In the genomic region with DNA sequence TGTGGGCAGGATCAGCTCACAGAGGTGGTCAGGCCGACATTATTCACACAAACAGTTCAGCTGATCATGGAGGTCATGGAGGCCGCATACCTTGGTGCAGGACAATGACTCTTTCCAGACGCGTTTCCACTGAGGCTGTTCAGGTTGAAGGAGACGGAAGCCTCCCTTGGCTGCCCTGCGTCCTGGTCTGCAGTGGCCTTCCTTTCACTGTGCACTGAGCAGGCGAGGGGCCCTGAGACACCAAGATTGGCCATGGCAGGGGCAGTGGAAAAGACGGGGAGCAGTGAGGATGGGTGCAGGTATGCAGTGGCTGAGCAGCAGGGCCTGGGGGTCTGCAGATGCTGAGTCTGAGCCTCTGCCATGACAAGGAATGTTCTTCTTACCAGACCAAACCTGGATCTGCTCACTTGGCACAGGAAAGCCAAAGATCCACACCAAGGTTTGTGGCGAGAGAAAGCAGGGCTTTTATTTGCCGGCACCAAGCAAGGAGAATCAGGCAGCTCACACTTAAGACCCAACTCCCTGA, we compare ENCODE assay signal across 18 cellular contexts.
DNase-seq lines count a peak whose midpoint lies in the region; ATAC-seq, FAIRE-seq and TF ChIP-seq lines count a peak whose summit lies in the region.
"Had no signal": no experiment of that assay in that cellular context is flagged by ENCODE, and none has a peak within 500 bp of the region (broad histone marks: within the 10 kb centered on the region; RNA-seq: fewer than 3 reads in every experiment).

No MANE protein-coding gene starts in this region.

- H4K5ac ChIP-seq in H9 (ENCODE audit: insufficient read length, low read depth, low read length) = no peak overlapping the region
- H4K5ac ChIP-seq in H1 (ENCODE audit: insufficient read length, low read depth, low read length) = no peak overlapping the region

- TF ChIP-seq EP300 in H1 (IDR thresholded peaks at IDR 0.05; ENCODE audit: borderline replicate concordance in 1 of 2, low read depth in 2 of 2, low read length in 2 of 2) = no peak

- no peak overlapping the region for H3T11ph ChIP-seq in H9 (ENCODE audit: low read length)

- H2AFZ ChIP-seq in H9 (ENCODE audit: low read length) = no peak overlapping the region
- H2AFZ ChIP-seq in H1 (ENCODE audit: low read length) = no peak overlapping the region

- CTCF ChIA-PET in activated CD8-positive, alpha-beta memory T cell treated with anti-CD3 and anti-CD28 coated beads, Interleukin-2, amount 10 ng/mL, durations not matched to agents 7 days and 5 days (lab: Charles Lee) = no interaction called here
- CTCF ChIA-PET in H1 (lab: Charles Lee; ENCODE audit: partially characterized antibody) = interaction anchor here (1.0 kb wide), 1 partner anchor 20 kb away, joined by 3 read pairs; no protein-coding TSS in a partner anchor

- no peak overlapping the region for H2BK15ac ChIP-seq in H9 (ENCODE audit: low read depth, low read length)
- 0 out of 2 replicates have a peak overlapping the region, but pooled peaks have one; percentile 37 for H2BK15ac ChIP-seq in H1 (ENCODE audit: low read length)

- no peak for FAIRE-seq in H1 (lab: Jason Lieb, UNC)
- FAIRE-seq: HepG2 had no signal

- H2AK5ac ChIP-seq in H9 (ENCODE audit: insufficient read length, low read length) = no peak overlapping the region
- H2AK5ac ChIP-seq in H1 (ENCODE audit: low read depth, low read length) = no peak overlapping the region

- peak; percentile 7 for DNase-seq in activated CD8-positive, alpha-beta memory T cell treated with anti-CD3 and anti-CD28 coated beads, Interleukin-2, amount 50 U/mL, for 48 hours
- DNase-seq in activated CD8-positive, alpha-beta memory T cell treated with anti-CD3 and anti-CD28 coated beads, Interleukin-2, amount 10 ng/mL, durations not matched to agents 7 days and 5 days = no peak
- DNase-seq in H9 = peak; percentile 9
- DNase-seq in H1 (ENCODE audit: low read depth in 1 of 2, low spot score in 2 of 2) = no peak
- DNase-seq in osteocyte (ENCODE audit: extremely low spot score, unreplicated experiment) = peak; percentile 62
- DNase-seq in HuH-7 (ENCODE audit: low spot score) = no peak
- DNase-seq in NCI-H1694 treated with DMSO at 0.1 percent for 48 hours (lab: John Stamatoyannopoulos, UW) = no peak
- DNase-seq in DMS79 (lab: John Stamatoyannopoulos, UW) = no peak
- DNase-seq: 8988T; CD4-positive, alpha-beta memory T cell; DMS153; DMS79 treated with DMSO at 0.1 percent for 48 hours; GF-D8; GOT3 had no signal

- H3K9me3 ChIP-seq in H9 (ENCODE audit: control insufficient read depth, low read depth, low read length) (peaks cover 8% of the 10 kb centered on the region), H1 (ENCODE audit: insufficient read depth in 2 of 2, low read depth in 1 of 2, low read length in 1 of 2) (peaks cover 4 to 7% of the 10 kb centered on the region in 2 experiments)
- H3K9me3 ChIP-seq: HAP-1 had no signal

- no peak for TF ChIP-seq POLR2A in H1 (IDR thresholded peaks at IDR 0.05; ENCODE audit: control extremely low read depth in 1 of 2, low read depth in 2 of 2, low read length in 2 of 2)

- TF ChIP-seq CTCF in H9 (conservative IDR thresholded peaks at IDR 0.05) = no peak
- no peak for TF ChIP-seq CTCF in H1 (IDR thresholded peaks at IDR 0.05; ENCODE audit: control extremely low read depth in 1 of 3, insufficient read depth in 1 of 3, low read depth in 1 of 3, low read length in 3 of 3)
- TF ChIP-seq CTCF in osteocyte (IDR thresholded peaks at IDR 0.05) = no peak

- no peak overlapping the region for H3K4me3 Mint-ChIP-seq in activated CD8-positive, alpha-beta memory T cell treated with anti-CD3 and anti-CD28 coated beads, Interleukin-2, amount 10 ng/mL, durations not matched to agents 7 days and 5 days
- no peak overlapping the region for H3K4me3 Mint-ChIP-seq in H9
- no peak overlapping the region for H3K4me3 Mint-ChIP-seq in osteocyte (ENCODE audit: unreplicated experiment)
- H3K4me3 Mint-ChIP-seq: CD14-positive monocyte; CD4-positive, alpha-beta memory T cell had no signal

- no peak overlapping the region for H2BK5ac ChIP-seq in H9 (ENCODE audit: insufficient read length, low read length)
- H2BK5ac ChIP-seq in H1 (ENCODE audit: low read depth, low read length) = peak overlapping the region; percentile 20; the same call in 1 of the 2 replicates

- no peaks in the 10 kb centered on the region for H4K20me1 ChIP-seq in H9 (ENCODE audit: control insufficient read depth, insufficient read depth, insufficient read length)
- H4K20me1 ChIP-seq in H1 (replicated peaks in 1 of 2; ENCODE audit: control insufficient read depth in 1 of 2, insufficient read depth in 2 of 2, low read length in 2 of 2) = no peaks in the 10 kb centered on the region
- H4K20me1 ChIP-seq: BLaER1 had no signal

- H3K4me1 ChIP-seq in H9 (ENCODE audit: insufficient read depth, low read length) (peaks cover 8% of the 10 kb centered on the region; the same call in 1 of the 2 replicates), H1 (replicated peaks in 1 of 4; ENCODE audit: control insufficient read depth in 3 of 4, insufficient read depth in 4 of 4, low read length in 3 of 4) (peaks cover 0 to 14% (median 8%) of the 10 kb centered on the region in 4 experiments; a peak in 5 of 7 replicates)
- H3K4me1 ChIP-seq: HAP-1 had no signal

- H4K8ac ChIP-seq in H9 (replicated peaks; ENCODE audit: insufficient read length, low read depth, low read length) (no peak overlapping the region), H1 (ENCODE audit: extremely low read depth, insufficient read depth, low read length) (no peak overlapping the region)

- no peak overlapping the region for H3K23ac ChIP-seq in H9 (ENCODE audit: insufficient read length, low read depth, low read length)
- no peak overlapping the region for H3K23ac ChIP-seq in H1 (ENCODE audit: insufficient read length)

- WGBS in H9 (ENCODE audit: extremely low coverage, insufficient read length, low lambda C conversion rate) = no CpG with 5 or more reads among the region's 10 CpGs
- 90% methylated on average over 9 of the region's 10 CpGs; no CpG with 5 or more reads in 1 of the 2 experiments for WGBS in H1 (ENCODE audit: extremely low coverage in 1 of 2, insufficient coverage in 1 of 2, insufficient read length in 1 of 2, insufficient replicate concordance in 2 of 2, low coverage in 1 of 2, low lambda C conversion rate in 2 of 2, missing lambda C conversion rate in 1 of 2), 2 experiments

- H3K4ac ChIP-seq in H9 (ENCODE audit: low read depth, low read length) (no peak overlapping the region), H1 (replicated peaks; ENCODE audit: insufficient read length, low read depth, low read length) (no peak overlapping the region)

- no peak overlapping the region for H3K27ac ChIP-seq in H9 (ENCODE audit: insufficient read length, low read depth, low read length)
- no peak overlapping the region for H3K27ac ChIP-seq in H1 (ENCODE audit: low read depth, low read length)
- H3K27ac ChIP-seq: BLaER1 had no signal

- no peak for TF ChIP-seq RAD21 in H1 (IDR thresholded peaks at IDR 0.05 in 1 of 2, conservative IDR thresholded peaks at IDR 0.05 in 1 of 2; ENCODE audit: low read depth in 2 of 2, low read length in 2 of 2)

- H2BK12ac ChIP-seq in H9 (ENCODE audit: insufficient read length, low read depth, low read length) = no peak overlapping the region
- peak overlapping the region; percentile 72; the same call in 1 of the 2 replicates for H2BK12ac ChIP-seq in H1 (ENCODE audit: low read depth, low read length)

- peaks cover 8% of the 10 kb centered on the region for H3K9me3 Mint-ChIP-seq in activated CD8-positive, alpha-beta memory T cell treated with anti-CD3 and anti-CD28 coated beads, Interleukin-2, amount 10 ng/mL, durations not matched to agents 7 days and 5 days (ENCODE audit: low read depth)
- H3K9me3 Mint-ChIP-seq in H9 = peaks cover 40 to 46% of the 10 kb centered on the region in 2 experiments
- peaks cover 49% of the 10 kb centered on the region for H3K9me3 Mint-ChIP-seq in osteocyte (ENCODE audit: unreplicated experiment)

- no peaks in the 10 kb centered on the region for H3K4me1 Mint-ChIP-seq in activated CD8-positive, alpha-beta memory T cell treated with anti-CD3 and anti-CD28 coated beads, Interleukin-2, amount 10 ng/mL, durations not matched to agents 7 days and 5 days
- peaks cover 39 to 51% of the 10 kb centered on the region in 2 experiments for H3K4me1 Mint-ChIP-seq in H9
- no peaks in the 10 kb centered on the region for H3K4me1 Mint-ChIP-seq in osteocyte (ENCODE audit: unreplicated experiment)
- H3K4me1 Mint-ChIP-seq: CD14-positive monocyte; CD4-positive, alpha-beta memory T cell had no signal

- H3K4me2 ChIP-seq in H9 (ENCODE audit: insufficient read depth, insufficient read length, low read length) = no peak overlapping the region
- H3K4me2 ChIP-seq in H1 (ENCODE audit: insufficient read depth in 1 of 2, low read depth in 2 of 2, low read length in 2 of 2) = no peak overlapping the region
- H3K4me2 ChIP-seq: BLaER1 had no signal

- no peak for ATAC-seq in activated CD8-positive, alpha-beta memory T cell treated with anti-CD3 and anti-CD28 coated beads, Interleukin-2, amount 10 ng/mL, durations not matched to agents 7 days and 5 days
- ATAC-seq: HepG2 had no signal

- no peak overlapping the region for H2BK20ac ChIP-seq in H9 (ENCODE audit: low read depth, low read length, poor library complexity, severe bottlenecking)
- peak overlapping the region; percentile 95 for H2BK20ac ChIP-seq in H1 (ENCODE audit: low read length)

- H4K91ac ChIP-seq in H9 (ENCODE audit: insufficient read length, low read depth, low read length) (no peak overlapping the region), H1 (replicated peaks; ENCODE audit: insufficient read length, low read length) (peak overlapping the region; percentile 45)

- H2BK120ac ChIP-seq in H9 (ENCODE audit: low read depth, low read length, poor library complexity, severe bottlenecking) (no peak overlapping the region), H1 (replicated peaks; ENCODE audit: low read depth, low read length) (peak overlapping the region; percentile 29)

- H3K56ac ChIP-seq in H9 (ENCODE audit: insufficient read length, low read depth, low read length) (no peak overlapping the region), H1 (replicated peaks; ENCODE audit: insufficient read length, low read depth, low read length) (no peak overlapping the region)

- no peak overlapping the region for H3K18ac ChIP-seq in H9 (ENCODE audit: insufficient read length, low read depth, low read length)
- peak overlapping the region; percentile 5; the same call in 1 of the 2 replicates for H3K18ac ChIP-seq in H1 (ENCODE audit: extremely low read depth, low read length)

- H3K27me3 ChIP-seq in H9 (ENCODE audit: insufficient read depth, low read length) (no peaks in the 10 kb centered on the region; the same call in 1 of the 2 replicates), H1 (replicated peaks in 1 of 4; ENCODE audit: control insufficient read depth in 3 of 4, extremely low read depth in 1 of 4, insufficient read depth in 3 of 4, low read length in 3 of 4) (no peaks in the 10 kb centered on the region; a peak in 3 of 7 replicates)
- H3K27me3 ChIP-seq: BLaER1 had no signal

- H3K9ac ChIP-seq in H9 (ENCODE audit: extremely low read depth, insufficient read length, low read length) (no peak overlapping the region), H1 (replicated peaks in 1 of 4; ENCODE audit: extremely low read depth in 1 of 4, low read depth in 3 of 4, low read length in 3 of 4) (no peak overlapping the region)
- H3K9ac ChIP-seq: BLaER1 had no signal

- H3K27me3 Mint-ChIP-seq in activated CD8-positive, alpha-beta memory T cell treated with anti-CD3 and anti-CD28 coated beads, Interleukin-2, amount 10 ng/mL, durations not matched to agents 7 days and 5 days = no peaks in the 10 kb centered on the region
- H3K27me3 Mint-ChIP-seq in H9 (ENCODE audit: low read depth) (peaks cover 33% of the 10 kb centered on the region), osteocyte (ENCODE audit: unreplicated experiment) (no peaks in the 10 kb centered on the region)

- H3K79me1 ChIP-seq in H9 (ENCODE audit: insufficient read depth, low read depth, low read length, poor library complexity, severe bottlenecking) (no peaks in the 10 kb centered on the region), H1 (ENCODE audit: low read depth, low read length) (no peaks in the 10 kb centered on the region)

- POLR2A ChIA-PET in H1 (lab: Charles Lee; ENCODE audit: partially characterized antibody) = no interaction called here

- no peak overlapping the region for H3K27ac Mint-ChIP-seq in activated CD8-positive, alpha-beta memory T cell treated with anti-CD3 and anti-CD28 coated beads, Interleukin-2, amount 10 ng/mL, durations not matched to agents 7 days and 5 days
- peak overlapping the region; percentile 22 to 61 (median 35); a peak in 2 of 7 replicates for H3K27ac Mint-ChIP-seq in H9
- H3K27ac Mint-ChIP-seq in osteocyte (ENCODE audit: unreplicated experiment) = no peak overlapping the region
- H3K27ac Mint-ChIP-seq: CD4-positive, alpha-beta memory T cell had no signal

- no peaks in the 10 kb centered on the region for H3K36me3 Mint-ChIP-seq in activated CD8-positive, alpha-beta memory T cell treated with anti-CD3 and anti-CD28 coated beads, Interleukin-2, amount 10 ng/mL, durations not matched to agents 7 days and 5 days
- H3K36me3 Mint-ChIP-seq in H9 (ENCODE audit: insufficient read depth in 1 of 3, low read depth in 3 of 3) = peaks cover 15 to 46% (median 31%) of the 10 kb centered on the region in 3 experiments
- H3K36me3 Mint-ChIP-seq in osteocyte (ENCODE audit: unreplicated experiment) = no peaks in the 10 kb centered on the region
- H3K36me3 Mint-ChIP-seq: CD14-positive monocyte; CD4-positive, alpha-beta memory T cell had no signal

- no peak overlapping the region for H3K4me3 ChIP-seq in H1 (ENCODE audit: extremely low read depth in 1 of 4, insufficient read depth in 2 of 4, low read depth in 3 of 4, low read length in 4 of 4)
- H3K4me3 ChIP-seq: BLaER1, HAP-1 had no signal

- no peaks in the 10 kb centered on the region for H3K79me2 ChIP-seq in H9 (ENCODE audit: insufficient read depth, low read length)
- no peaks in the 10 kb centered on the region for H3K79me2 ChIP-seq in H1 (ENCODE audit: control insufficient read depth in 1 of 2, insufficient read depth in 2 of 2, low read length in 2 of 2)

- H3K23me2 ChIP-seq in H9 (ENCODE audit: insufficient read length, low read depth, low read length, poor library complexity, severe bottlenecking) = no peaks in the 10 kb centered on the region
- H3K23me2 ChIP-seq in H1 (ENCODE audit: low read depth, low read length) = no peaks in the 10 kb centered on the region

- H3K14ac ChIP-seq in H9 (ENCODE audit: insufficient read depth, low read length) (no peak overlapping the region), H1 (ENCODE audit: insufficient read length) (no peak overlapping the region)

- peaks cover 0 to under 1% (median 0%) of the 10 kb centered on the region in 4 experiments; a peak in 1 of 8 replicates for H3K36me3 ChIP-seq in H1 (ENCODE audit: control insufficient read depth in 2 of 4, insufficient read depth in 4 of 4, low read length in 3 of 4)
- H3K36me3 ChIP-seq: BLaER1, HAP-1 had no signal

Comparison
In these comparisons a context has a peak if more than half of its experiments do, and no peak if none do; other contexts are left out.
1. DNase-seq: peak in activated CD8-positive, alpha-beta memory T cell treated with anti-CD3 and anti-CD28 coated beads, Interleukin-2, amount 50 U/mL, for 48 hours (single experiment), H9 (single experiment) and osteocyte (single experiment); none in activated CD8-positive, alpha-beta memory T cell treated with anti-CD3 and anti-CD28 coated beads, Interleukin-2, amount 10 ng/mL, durations not matched to agents 7 days and 5 days (single experiment), H1 (0 of 2), HuH-7 (single experiment), NCI-H1694 treated with DMSO at 0.1 percent for 48 hours (single experiment) and DMS79 (single experiment).
2. H3K27ac Mint-ChIP-seq: peak in H9 (3 of 3); none in activated CD8-positive, alpha-beta memory T cell treated with anti-CD3 and anti-CD28 coated beads, Interleukin-2, amount 10 ng/mL, durations not matched to agents 7 days and 5 days (single experiment) and osteocyte (single experiment).